3 cellular contexts compared by ENCODE assay signal in the genomic region with DNA sequence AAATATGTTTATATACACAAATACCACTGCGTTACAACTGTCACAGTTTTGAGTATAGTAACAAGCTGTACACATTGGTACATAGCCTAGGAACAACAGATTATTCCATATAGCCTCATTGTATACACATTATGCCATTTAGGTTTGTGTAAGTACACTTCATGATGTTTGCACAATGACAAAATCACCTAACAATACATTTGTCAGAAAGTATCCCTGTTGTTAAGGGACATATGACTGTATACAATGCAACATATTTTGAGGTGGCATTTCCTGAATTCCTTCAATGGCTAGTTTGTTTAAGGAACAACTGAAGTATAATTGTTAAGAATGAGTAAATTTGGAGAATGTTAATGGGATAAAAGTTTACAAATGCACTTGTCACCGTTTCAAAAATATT.
"Had no signal": no experiment of that assay in that cellular context is flagged by ENCODE, and none has a peak within 500 bp of the region (broad histone marks: within the 10 kb centered on the region; RNA-seq: fewer than 3 reads in every experiment).

No MANE protein-coding gene starts in this region.

- ATAC-seq: GM12878 had no signal

- H3K4me3 ChIP-seq: GM12878 had no signal

- DNase-seq: GDM1, GF-D8 had no signal
